ENCODE assay signal across 8 cellular contexts in the genomic region with DNA sequence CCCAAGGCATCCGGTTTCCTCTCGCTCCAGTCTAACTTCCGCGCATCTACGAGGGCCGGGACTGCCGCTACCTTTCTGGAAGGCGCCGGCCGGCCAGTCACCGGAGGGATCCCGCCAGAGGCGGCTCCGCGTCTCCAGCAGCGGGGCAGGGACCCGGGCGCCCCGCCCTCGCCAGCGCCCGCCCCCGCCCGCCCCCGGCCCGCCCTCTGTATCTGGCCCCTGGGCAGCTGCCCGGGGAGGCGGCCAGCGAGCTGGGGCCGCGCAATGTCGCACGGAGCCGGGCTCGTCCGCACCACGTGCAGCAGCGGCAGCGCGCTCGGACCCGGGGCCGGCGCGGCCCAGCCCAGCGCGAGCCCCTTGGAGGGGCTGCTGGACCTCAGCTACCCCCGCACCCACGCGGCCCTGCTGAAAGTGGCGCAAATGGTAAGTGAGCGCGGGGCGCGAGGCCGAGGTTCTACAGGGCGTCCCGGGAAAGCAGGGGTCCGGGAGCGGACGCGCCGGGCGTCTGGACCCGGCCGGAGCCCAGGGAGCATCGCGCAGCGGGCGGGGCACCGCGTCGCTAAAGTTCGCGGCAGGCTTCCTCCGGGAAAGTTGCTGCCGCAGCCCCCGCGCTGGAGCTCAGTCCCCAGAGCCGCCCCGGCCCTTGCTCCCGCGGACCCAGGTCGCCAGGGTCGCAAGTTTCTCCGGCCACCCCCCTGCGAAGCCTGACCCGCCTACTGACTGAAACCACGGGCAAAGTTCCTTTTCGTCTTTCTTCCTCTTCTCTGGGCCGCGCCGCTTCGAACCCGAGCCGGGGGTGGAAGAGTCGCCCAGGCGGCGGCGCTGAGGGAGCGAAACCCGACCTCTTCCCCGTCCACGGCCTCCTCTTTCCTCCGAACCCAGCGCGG. TPM values are rescaled to one million over a fixed set of nuclear protein-coding genes. Genes with fewer than 3 reads are reported as not detected.
DNase-seq lines count a peak whose midpoint lies in the region; ATAC-seq and TF ChIP-seq lines count a peak whose summit lies in the region.

A gene with protein sequence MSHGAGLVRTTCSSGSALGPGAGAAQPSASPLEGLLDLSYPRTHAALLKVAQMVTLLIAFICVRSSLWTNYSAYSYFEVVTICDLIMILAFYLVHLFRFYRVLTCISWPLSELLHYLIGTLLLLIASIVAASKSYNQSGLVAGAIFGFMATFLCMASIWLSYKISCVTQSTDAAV (plus strand): TSS at position 211 of the 887 bp plus-strand sequence. CDS start 54 bp downstream, at position 265.

- peaks cover 63% of the 10 kb centered on the region for H3K4me1 ChIP-seq in OCI-LY1 (ENCODE audit: insufficient read depth, low read length, severe bottlenecking)
- peaks cover 0 to 26% (median 3%) of the 10 kb centered on the region in 3 donors for H3K4me1 ChIP-seq in esophagus squamous epithelium
- peaks cover 17 to 25% of the 10 kb centered on the region in 2 donors for H3K4me1 ChIP-seq in naive thymus-derived CD4-positive, alpha-beta T cell (ENCODE audit: control insufficient read depth in 2 of 2, insufficient read depth in 2 of 2, low read length in 2 of 2)
- H3K4me1 ChIP-seq in thoracic aorta (ENCODE audit: control insufficient read depth in 1 of 2, low read depth in 2 of 2), result peaks cover 0 to 9% of the 10 kb centered on the region in 2 donors

- 1% methylated on average over 21 of the region's 107 CpGs; no CpG with 5 or more reads in 1 of the 2 donors for WGBS in esophagus squamous epithelium, 2 donors

- 0 out of 2 replicates have a peak, but pooled peaks cover 14% of the 10 kb centered on the region for H3F3A ChIP-seq in OCI-LY1 (ENCODE audit: insufficient read depth, low read length)

- H3K4me1 Mint-ChIP-seq in activated T-cell treated with anti-CD3 and anti-CD28 coated beads, Interleukin-2, amount 50 U/mL, for 4 hours (ENCODE audit: low read depth), result peaks cover 62% of the 10 kb centered on the region
- H3K4me1 Mint-ChIP-seq in naive thymus-derived CD4-positive, alpha-beta T cell, result peaks cover 30 to 70% (median 55%) of the 10 kb centered on the region in 7 donors

- ATAC-seq in HG02759 (IDR thresholded peaks at IDR 0.05; ENCODE audit: unreplicated experiment) (peak; percentile 33), thoracic aorta (ENCODE audit: insufficient number of reproducible peaks, low FRiP score, low read depth) (peak; percentile 63)
- peak; percentile 47 to 61 for ATAC-seq in activated T-cell treated with anti-CD3 and anti-CD28 coated beads, Interleukin-2, amount 50 U/mL, for 4 hours
- peak; percentile 75 for ATAC-seq in naive thymus-derived CD4-positive, alpha-beta T cell

- no peaks in the 10 kb centered on the region for H3K9me3 Mint-ChIP-seq in activated T-cell treated with anti-CD3 and anti-CD28 coated beads, Interleukin-2, amount 50 U/mL, for 4 hours
- H3K9me3 Mint-ChIP-seq in naive thymus-derived CD4-positive, alpha-beta T cell, result peaks cover 0 to 3% (median 0%) of the 10 kb centered on the region in 11 donors

- POLR2A ChIA-PET in naive thymus-derived CD4-positive, alpha-beta T cell (lab: Charles Lee), result interaction anchor here (0.7 to 3.3 kb wide), 24 partner anchors 9 to 293 kb away, joined by 3 to 33 read pairs (median 6); partner anchors contain the start of gene CNOT10

- H3K27me3 ChIP-seq in OCI-LY1 (ENCODE audit: insufficient read depth, low read length) (no peaks in the 10 kb centered on the region), esophagus squamous epithelium (peaks cover 0 to 97% (median 0%) of the 10 kb centered on the region in 4 donors), thoracic aorta (replicated peaks; ENCODE audit: insufficient read depth) (no peaks in the 10 kb centered on the region)
- no peaks in the 10 kb centered on the region for H3K27me3 ChIP-seq in naive thymus-derived CD4-positive, alpha-beta T cell (ENCODE audit: control insufficient read depth in 2 of 2, insufficient read depth in 2 of 2, low read length in 2 of 2)

- H3K4me3 Mint-ChIP-seq in activated T-cell treated with anti-CD3 and anti-CD28 coated beads, Interleukin-2, amount 50 U/mL, for 4 hours, result peak within 1 kb of the TSS; percentile 96
- H3K4me3 Mint-ChIP-seq in naive thymus-derived CD4-positive, alpha-beta T cell, result peak within 1 kb of the TSS; percentile 84 to 99 (median 98)

- H2AFZ ChIP-seq in OCI-LY1 (ENCODE audit: low read length), result no peak within 1 kb of the TSS

- H3K9me3 ChIP-seq in OCI-LY1 (ENCODE audit: low read length) (no peaks in the 10 kb centered on the region), esophagus squamous epithelium (no peaks in the 10 kb centered on the region), thoracic aorta (no peaks in the 10 kb centered on the region)
- H3K9me3 ChIP-seq in naive thymus-derived CD4-positive, alpha-beta T cell (ENCODE audit: control insufficient read depth in 2 of 3, low read length in 3 of 3), result no peaks in the 10 kb centered on the region

- TF ChIP-seq POLR2A in esophagus squamous epithelium (IDR thresholded peaks at IDR 0.05), result peak in 2 of 4 donors; percentile 49 to 78

- intact Hi-C loops in esophagus squamous epithelium (cut with DNase I), result no loop called here
- intact Hi-C loops in naive thymus-derived CD4-positive, alpha-beta T cell (cut with micrococcal nuclease), result loop anchor here (1.0 to 10.0 kb wide), 14 partner anchors 9 to 1053 kb away; partner anchors contain the start of genes CNOT10 (in 2 of the 2), CMTM6 (in 1 of the 2), CMTM8 (in 1 of the 2) and DYNC1LI1 (in 1 of the 2)

- in situ Hi-C loops in GM13977 (cut with MboI; ENCODE audit: low pct_unique_long_range_greater_than_20kb, low sequenced_read_pairs, unreplicated experiment), result no loop called here

- no peaks in the 10 kb centered on the region for H3K9me2 ChIP-seq in OCI-LY1 (ENCODE audit: low read depth, low read length)

- H3K4me3 ChIP-seq in OCI-LY1 (ENCODE audit: low read depth, low read length, poor library complexity, severe bottlenecking) (peak within 1 kb of the TSS; percentile 91), esophagus squamous epithelium (peak within 1 kb of the TSS; percentile 47 to 83 (median 60)), thoracic aorta (peak within 1 kb of the TSS; percentile 92)
- H3K4me3 ChIP-seq in naive thymus-derived CD4-positive, alpha-beta T cell (ENCODE audit: low read length), result peak within 1 kb of the TSS; percentile 81

- no peaks in the 10 kb centered on the region for H3K27me3 Mint-ChIP-seq in activated T-cell treated with anti-CD3 and anti-CD28 coated beads, Interleukin-2, amount 50 U/mL, for 4 hours (ENCODE audit: low read depth)
- H3K27me3 Mint-ChIP-seq in naive thymus-derived CD4-positive, alpha-beta T cell, result no peaks in the 10 kb centered on the region

- peak within 1 kb of the TSS; percentile 81 for H3K27ac ChIP-seq in OCI-LY1 (ENCODE audit: low read depth, low read length, poor library complexity, severe bottlenecking)
- H3K27ac ChIP-seq in esophagus squamous epithelium, result peak within 1 kb of the TSS; percentile 72 to 91 (median 83)
- peak within 1 kb of the TSS; percentile 83 for H3K27ac ChIP-seq in naive thymus-derived CD4-positive, alpha-beta T cell (ENCODE audit: low read depth, low read length)
- H3K27ac ChIP-seq in thoracic aorta, result peak within 1 kb of the TSS; percentile 18 to 49

- H3K79me2 ChIP-seq in OCI-LY1 (ENCODE audit: insufficient read depth, low read length), result 0 out of 2 replicates have a peak, but pooled peaks cover 7% of the 10 kb centered on the region

- TF ChIP-seq CTCF in GM13977 (IDR thresholded peaks at IDR 0.05; ENCODE audit: extremely low read depth, insufficient read depth, missing control alignments) (peak; percentile 36), OCI-LY1 (IDR thresholded peaks at IDR 0.05; ENCODE audit: low read length) (0 out of 2 replicates have a peak, but pooled peaks have one; percentile 7), esophagus squamous epithelium (IDR thresholded peaks at IDR 0.05) (no peak), thoracic aorta (IDR thresholded peaks at IDR 0.05) (no peak)

- peak within 1 kb of the TSS; percentile 93 to 100 (median 98) for H3K27ac Mint-ChIP-seq in naive thymus-derived CD4-positive, alpha-beta T cell

- no peaks in the 10 kb centered on the region for H4K20me1 ChIP-seq in OCI-LY1 (ENCODE audit: insufficient read depth, low read length)

- H3K36me3 ChIP-seq in OCI-LY1 (ENCODE audit: insufficient read depth, low read length), result peaks cover 4% of the 10 kb centered on the region; the same call in 1 of the 2 replicates
- H3K36me3 ChIP-seq in esophagus squamous epithelium, result no peaks in the 10 kb centered on the region
- H3K36me3 ChIP-seq in naive thymus-derived CD4-positive, alpha-beta T cell (ENCODE audit: control insufficient read depth in 2 of 3, insufficient read depth in 3 of 3, low read length in 3 of 3), result peaks cover 0 to 4% (median 0%) of the 10 kb centered on the region in 3 experiments
- H3K36me3 ChIP-seq in thoracic aorta, result no peaks in the 10 kb centered on the region

- DNase-seq in GM13977 (ENCODE audit: low spot score) (peak; percentile 63), esophagus squamous epithelium (lab: John Stamatoyannopoulos, UW) (no peak), thoracic aorta (ENCODE audit: low spot score) (no peak), NCI-H2107 (lab: John Stamatoyannopoulos, UW) (no peak)
- DNase-seq in activated T-cell treated with anti-CD3 and anti-CD28 coated beads, Interleukin-2, amount 50 U/mL, for 4 hours, result peak; percentile 37
- DNase-seq in naive thymus-derived CD4-positive, alpha-beta T cell, result peak; percentile 33 to 68 (median 62)

- H3K4me2 ChIP-seq in OCI-LY1 (ENCODE audit: low read length), result peak within 1 kb of the TSS; percentile 87

- H3K36me3 Mint-ChIP-seq in activated T-cell treated with anti-CD3 and anti-CD28 coated beads, Interleukin-2, amount 50 U/mL, for 4 hours (ENCODE audit: insufficient read depth), result peaks cover 7% of the 10 kb centered on the region
- H3K36me3 Mint-ChIP-seq in naive thymus-derived CD4-positive, alpha-beta T cell, result peaks cover 0 to 28% (median 4%) of the 10 kb centered on the region in 5 donors

- CTCF ChIA-PET in naive thymus-derived CD4-positive, alpha-beta T cell (lab: Charles Lee), result interaction anchor here (0.5 to 2.9 kb wide), 5 partner anchors 15 to 76 kb away, joined by 3 to 10 read pairs (median 6); no protein-coding TSS in a partner anchor

- H3K9ac ChIP-seq in OCI-LY1 (ENCODE audit: low read length), result peak within 1 kb of the TSS; percentile 84

RNA-seq across cellular contexts. Expression of the gene that starts here (rescaled TPM):
- total RNA-seq in activated T-cell treated with anti-CD3 and anti-CD28 coated beads, Interleukin-2, amount 50 U/mL, for 4 hours, result 10 to 100 TPM; 19.1 to 23.2 (median 21.3) TPM
- total RNA-seq in esophagus squamous epithelium (1 to 10 TPM in 2 of 4 donors, under 1 TPM in 1, not detected in 1; 0.35 to 6.7 (median 3.0) TPM), thoracic aorta (10 to 100 TPM; 10.3 to 21.5 TPM)
- 10 to 100 TPM; 38.6 to 60.1 (median 49.5) TPM for total RNA-seq in naive thymus-derived CD4-positive, alpha-beta T cell
- 100 to 1,000 TPM in 1 of 2 donors, 10 to 100 TPM in 1; 87.7 to 157 TPM for polyA plus RNA-seq in naive thymus-derived CD4-positive, alpha-beta T cell

Comparison
In these comparisons a context has a peak if more than half of its experiments do, and no peak if none do; other contexts are left out.
1. DNase-seq: peak in GM13977 (single experiment), activated T-cell treated with anti-CD3 and anti-CD28 coated beads, Interleukin-2, amount 50 U/mL, for 4 hours (single experiment) and naive thymus-derived CD4-positive, alpha-beta T cell (9 of 9); none in esophagus squamous epithelium (single experiment), thoracic aorta (single experiment) and NCI-H2107 (single experiment).
2. CTCF ChIP-seq: peak in GM13977 (single experiment) and OCI-LY1 (single experiment); none in esophagus squamous epithelium (0 of 6) and thoracic aorta (single experiment).
3. Peak in every context shown above with its lines, with median percentiles within 50 percentile points of each other: ATAC-seq, H3K27ac ChIP-seq and H3K4me3 ChIP-seq.